ENCODE assay signal across 23 cellular contexts in the genomic region with DNA sequence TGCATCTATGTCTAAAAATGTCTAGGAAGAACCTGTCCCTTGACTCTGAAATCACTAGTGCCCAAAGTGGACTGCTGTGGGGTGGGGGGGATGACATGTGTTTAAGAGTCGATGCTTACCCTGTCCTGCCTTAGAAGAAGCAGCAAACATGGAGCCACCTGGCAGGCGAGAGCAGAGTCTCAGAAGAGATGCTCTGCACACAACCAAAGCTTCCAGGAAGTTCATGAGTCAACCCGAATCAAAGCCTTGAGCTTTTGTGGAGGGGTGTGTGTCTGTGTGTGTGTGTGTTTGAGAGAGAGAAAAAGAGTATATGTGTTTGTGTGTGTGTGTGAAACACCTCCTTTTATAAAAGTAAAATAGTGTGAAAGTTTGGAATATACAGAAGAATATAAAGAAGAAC.
"Had no signal": no experiment of that assay in that cellular context is flagged by ENCODE, and none has a peak within 500 bp of the region (broad histone marks: within the 10 kb centered on the region; RNA-seq: fewer than 3 reads in every experiment).

No MANE protein-coding gene starts in this region.

- H3K9me3 Mint-ChIP-seq: memory B cell; natural killer cell treated with Interleukin-12 subunit alpha and Interleukin-12 subunit beta and Interleukin-15 and Interleukin-18, amount 100 ng/mL, for 72 hours; neural progenitor cell; stimulated activated memory B cell treated with anti-CD40 and anti-IgM and Interleukin-4, amounts not matched to agents 10 μg/mL and 1 μg/mL and 100 μg/mL, for 72 hours; stimulated activated naive CD8-positive, alpha-beta T cell treated with anti-CD3 and anti-CD28 coated beads, Interleukin-15, Interleukin-2, amounts not matched to agents 100 ng/mL and 50 ng/mL, for 24 hours had no signal

- H3K27ac ChIP-seq: colonic mucosa, gastroesophageal sphincter, left ventricle myocardium inferior, lower lobe of right lung, neural progenitor cell, psoas muscle, right lobe of liver, testis, tibial nerve, upper lobe of right lung, vagina had no signal

- H3K4me1 ChIP-seq: psoas muscle, right lobe of liver, testis, tibial nerve, upper lobe of right lung, vagina had no signal

- H3K27me3 Mint-ChIP-seq: memory B cell; stimulated activated naive CD8-positive, alpha-beta T cell treated with anti-CD3 and anti-CD28 coated beads, Interleukin-15, Interleukin-2, amounts not matched to agents 100 ng/mL and 50 ng/mL, for 24 hours had no signal

- H3K27me3 ChIP-seq: colonic mucosa, gastroesophageal sphincter, neural progenitor cell, right lobe of liver, testis, tibial nerve, upper lobe of right lung, vagina had no signal

- H3K4me1 Mint-ChIP-seq: memory B cell; stimulated activated memory B cell treated with anti-CD40 and anti-IgM and Interleukin-4, amounts not matched to agents 10 μg/mL and 1 μg/mL and 100 μg/mL, for 72 hours had no signal

- H3K4me3 Mint-ChIP-seq: memory B cell; natural killer cell treated with Interleukin-12 subunit alpha and Interleukin-12 subunit beta and Interleukin-15 and Interleukin-18, amount 100 ng/mL, for 72 hours; neural progenitor cell; stimulated activated memory B cell treated with anti-CD40 and anti-IgM and Interleukin-4, amounts not matched to agents 10 μg/mL and 1 μg/mL and 100 μg/mL, for 72 hours; stimulated activated naive CD8-positive, alpha-beta T cell treated with anti-CD3 and anti-CD28 coated beads, Interleukin-15, Interleukin-2, amounts not matched to agents 100 ng/mL and 50 ng/mL, for 24 hours had no signal

- ATAC-seq: gastroesophageal sphincter; left cardiac atrium; lower lobe of right lung; psoas muscle; right lobe of liver; stimulated activated memory B cell treated with anti-CD40 and anti-IgM and Interleukin-4, amounts not matched to agents 10 μg/mL and 1 μg/mL and 100 μg/mL, for 72 hours; upper lobe of right lung had no signal

- H3K4me3 ChIP-seq: colonic mucosa, gastroesophageal sphincter, left ventricle myocardium inferior, lower lobe of right lung, neural progenitor cell, psoas muscle, right lobe of liver, testis, tibial nerve, upper lobe of right lung, vagina had no signal

- H3K4me2 ChIP-seq: neural progenitor cell had no signal

- DNase-seq: colonic mucosa; dermis blood vessel endothelial cell; erythroblast; glutamatergic neuron; left cardiac atrium; left ventricle myocardium inferior; lower lobe of right lung; midbrain; nucleus accumbens; psoas muscle; retina; right lobe of liver; stimulated activated CD4-positive, alpha-beta T cell treated with anti-CD3 and anti-CD28 coated beads, Interleukin-4, amount 100 ng/mL, for 1 hour; testis; upper lobe of right lung had no signal

- H3K36me3 Mint-ChIP-seq: memory B cell; natural killer cell treated with Interleukin-12 subunit alpha and Interleukin-12 subunit beta and Interleukin-15 and Interleukin-18, amount 100 ng/mL, for 72 hours; neural progenitor cell; stimulated activated memory B cell treated with anti-CD40 and anti-IgM and Interleukin-4, amounts not matched to agents 10 μg/mL and 1 μg/mL and 100 μg/mL, for 72 hours had no signal

- H3K27ac Mint-ChIP-seq: memory B cell; natural killer cell treated with Interleukin-12 subunit alpha and Interleukin-12 subunit beta and Interleukin-15 and Interleukin-18, amount 100 ng/mL, for 72 hours; neural progenitor cell; stimulated activated memory B cell treated with anti-CD40 and anti-IgM and Interleukin-4, amounts not matched to agents 10 μg/mL and 1 μg/mL and 100 μg/mL, for 72 hours; stimulated activated naive CD8-positive, alpha-beta T cell treated with anti-CD3 and anti-CD28 coated beads, Interleukin-15, Interleukin-2, amounts not matched to agents 100 ng/mL and 50 ng/mL, for 24 hours had no signal

- H2AFZ ChIP-seq: neural progenitor cell had no signal

- H3K36me3 ChIP-seq: colonic mucosa, gastroesophageal sphincter, left ventricle myocardium inferior, lower lobe of right lung, neural progenitor cell, right lobe of liver, tibial nerve, upper lobe of right lung, vagina had no signal

- H3K9me3 ChIP-seq: colonic mucosa, gastroesophageal sphincter, left ventricle myocardium inferior, lower lobe of right lung, psoas muscle, right lobe of liver, testis, tibial nerve, upper lobe of right lung, vagina had no signal

- H3K9ac ChIP-seq: neural progenitor cell had no signal
